Comparison of ENCODE assay signal across 33 cellular contexts in the genomic region with DNA sequence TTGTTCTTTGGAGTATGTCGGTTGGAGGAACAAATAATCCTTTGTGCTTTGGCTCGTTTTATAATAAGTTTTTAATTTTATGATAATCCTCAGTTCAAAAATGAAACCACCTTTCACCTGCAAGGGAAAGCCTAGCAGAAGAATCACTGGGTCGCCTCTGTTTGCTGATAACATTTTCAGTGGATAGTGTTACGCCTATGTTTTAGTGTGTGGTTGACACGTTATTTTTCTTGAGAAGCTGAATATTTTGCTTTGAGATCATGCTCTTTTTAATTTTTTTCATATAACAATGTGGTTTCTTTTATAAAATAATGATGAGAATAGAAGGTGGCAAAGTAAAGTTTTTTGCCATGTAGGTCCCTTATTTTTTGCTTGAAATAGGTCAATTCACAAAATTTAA.
"Had no signal": no experiment of that assay in that cellular context is flagged by ENCODE, and none has a peak within 500 bp of the region (broad histone marks: within the 10 kb centered on the region; RNA-seq: fewer than 3 reads in every experiment).

No MANE protein-coding gene starts in this region.

- H3K4me3 ChIP-seq: adrenal gland, body of pancreas, esophagus squamous epithelium, gastroesophageal sphincter had no signal

- H3K4me1 Mint-ChIP-seq: activated B cell treated with CpG ODN at 0.5 μM for 24 hours; activated naive CD4-positive, alpha-beta T cell treated with anti-CD3 and anti-CD28 coated beads, Interleukin-2, amount 50 U/mL, for 24 hours; activated naive CD8-positive, alpha-beta T cell treated with anti-CD3 and anti-CD28 coated beads, Interleukin-2, amount 50 U/mL, for 24 hours; activated T-helper 17 cell treated with anti-CD3 and anti-CD28 coated beads, Interleukin-2, amount 50 U/mL, for 72 hours; T-helper 17 cell had no signal

- H3K9me3 Mint-ChIP-seq: activated B cell treated with CpG ODN at 0.5 μM for 24 hours; activated naive CD4-positive, alpha-beta T cell treated with anti-CD3 and anti-CD28 coated beads, Interleukin-2, amount 50 U/mL, for 24 hours; activated naive CD8-positive, alpha-beta T cell treated with anti-CD3 and anti-CD28 coated beads for 36 hours; activated T-cell treated with anti-CD3 and anti-CD28 coated beads, Interleukin-2, amount 50 U/mL, for 4 hours; activated T-helper 17 cell treated with anti-CD3 and anti-CD28 coated beads, Interleukin-2, amount 50 U/mL, for 72 hours; T-helper 2 cell treated with Interferon-gamma antibody and Interleukin-4, amounts not matched to agents 5 μg/mL and 100 μg/mL, for 36 hours had no signal

- H3K27ac Mint-ChIP-seq: activated B cell treated with CpG ODN at 0.5 μM for 24 hours; activated CD8-positive, alpha-beta T cell treated with anti-CD3 and anti-CD28 coated beads for 36 hours; activated naive CD4-positive, alpha-beta T cell treated with anti-CD3 and anti-CD28 coated beads for 36 hours; activated naive CD4-positive, alpha-beta T cell treated with anti-CD3 and anti-CD28 coated beads, Interleukin-2, amount 50 U/mL, for 24 hours; activated naive CD8-positive, alpha-beta T cell treated with anti-CD3 and anti-CD28 coated beads for 36 hours; activated naive CD8-positive, alpha-beta T cell treated with anti-CD3 and anti-CD28 coated beads, Interleukin-2, amount 50 U/mL, for 24 hours; activated T-helper 17 cell treated with anti-CD3 and anti-CD28 coated beads, Interleukin-2, amount 50 U/mL, for 72 hours; T-helper 17 cell; T-helper 2 cell treated with Interferon-gamma antibody and Interleukin-4, amounts not matched to agents 5 μg/mL and 100 μg/mL, for 36 hours had no signal

- H3K4me3 Mint-ChIP-seq: activated B cell treated with CpG ODN at 0.5 μM for 24 hours; activated CD8-positive, alpha-beta T cell treated with anti-CD3 and anti-CD28 coated beads for 36 hours; activated naive CD4-positive, alpha-beta T cell treated with anti-CD3 and anti-CD28 coated beads for 36 hours; activated naive CD4-positive, alpha-beta T cell treated with anti-CD3 and anti-CD28 coated beads, Interleukin-2, amount 50 U/mL, for 24 hours; activated naive CD8-positive, alpha-beta T cell treated with anti-CD3 and anti-CD28 coated beads for 36 hours; activated naive CD8-positive, alpha-beta T cell treated with anti-CD3 and anti-CD28 coated beads, Interleukin-2, amount 50 U/mL, for 24 hours; activated T-cell treated with anti-CD3 and anti-CD28 coated beads, Interleukin-2, amount 50 U/mL, for 4 hours; activated T-helper 17 cell treated with anti-CD3 and anti-CD28 coated beads, Interleukin-2, amount 50 U/mL, for 72 hours; T-helper 17 cell; T-helper 2 cell treated with Interferon-gamma antibody and Interleukin-4, amounts not matched to agents 5 μg/mL and 100 μg/mL, for 36 hours had no signal

- H3K9me3 ChIP-seq: adrenal gland, body of pancreas, esophagus squamous epithelium, gastroesophageal sphincter had no signal

- H3K4me1 ChIP-seq: adrenal gland, body of pancreas, esophagus squamous epithelium, gastroesophageal sphincter had no signal

- H3K27ac ChIP-seq: epithelial cell of prostate, esophagus squamous epithelium, gastroesophageal sphincter, WERI-Rb-1 had no signal

- H3K36me3 Mint-ChIP-seq: activated naive CD4-positive, alpha-beta T cell treated with anti-CD3 and anti-CD28 coated beads, Interleukin-2, amount 50 U/mL, for 24 hours; activated naive CD8-positive, alpha-beta T cell treated with anti-CD3 and anti-CD28 coated beads for 36 hours had no signal

- H3K27me3 ChIP-seq: adrenal gland, body of pancreas, esophagus squamous epithelium, gastroesophageal sphincter had no signal

- DNase-seq: activated B cell treated with CpG ODN at 0.5 μM for 24 hours; activated CD4-positive, alpha-beta T cell treated with anti-CD3 and anti-CD28 coated beads for 48 hours; activated CD4-positive, alpha-beta T cell treated with anti-CD3 and anti-CD28 coated beads, Interleukin-2, amount 50 U/mL, for 1 hour; activated CD4-positive, alpha-beta T cell treated with anti-CD3 and anti-CD28 coated beads, Interleukin-2, amount 50 U/mL, for 48 hours; activated CD8-positive, alpha-beta memory T cell treated with anti-CD3 and anti-CD28 coated beads for 24 hours; activated CD8-positive, alpha-beta T cell treated with anti-CD3 and anti-CD28 coated beads for 36 hours; activated effector memory CD4-positive, alpha-beta T cell treated with Interleukin-2 at 50 U/mL for 16 hours; activated gamma-delta T cell treated with Interleukin-2 at 50 U/mL for 16 hours; activated naive CD4-positive, alpha-beta T cell treated with anti-CD3 and anti-CD28 coated beads for 36 hours; activated naive CD8-positive, alpha-beta T cell treated with anti-CD3 and anti-CD28 coated beads for 36 hours; activated naive CD8-positive, alpha-beta T cell treated with anti-CD3 and anti-CD28 coated beads, Interleukin-2, amount 50 U/mL, for 24 hours; activated T-cell treated with anti-CD3 and anti-CD28 coated beads, Interleukin-2, amount 50 U/mL, for 4 hours; adrenal gland; amygdala; body of pancreas; caudate nucleus; cortex of kidney; effector CD8-positive, alpha-beta T cell; esophagus squamous epithelium; foreskin melanocyte; T-helper 1 cell; T-helper 17 cell; T1000; WERI-Rb-1 had no signal

- ATAC-seq: activated CD4-positive, CD25-positive, alpha-beta regulatory T cell treated with anti-CD3 and anti-CD28 coated beads, Interleukin-2, amount 50 U/mL, for 24 hours; activated CD8-positive, alpha-beta T cell treated with anti-CD3 and anti-CD28 coated beads for 36 hours; activated naive CD8-positive, alpha-beta T cell treated with anti-CD3 and anti-CD28 coated beads, Interleukin-2, amount 50 U/mL, for 24 hours; activated T-cell treated with anti-CD3 and anti-CD28 coated beads, Interleukin-2, amount 50 U/mL, for 4 hours; activated T-helper 17 cell treated with anti-CD3 and anti-CD28 coated beads, Interleukin-2, amount 50 U/mL, for 72 hours; body of pancreas; T-helper 17 cell had no signal

- H3K27me3 Mint-ChIP-seq: activated B cell treated with CpG ODN at 0.5 μM for 24 hours had no signal

- FAIRE-seq: colon, endometrium, endothelial cell of umbilical vein had no signal

- H3K36me3 ChIP-seq: adrenal gland, esophagus squamous epithelium, gastroesophageal sphincter, WERI-Rb-1 had no signal
